In the genomic region with DNA sequence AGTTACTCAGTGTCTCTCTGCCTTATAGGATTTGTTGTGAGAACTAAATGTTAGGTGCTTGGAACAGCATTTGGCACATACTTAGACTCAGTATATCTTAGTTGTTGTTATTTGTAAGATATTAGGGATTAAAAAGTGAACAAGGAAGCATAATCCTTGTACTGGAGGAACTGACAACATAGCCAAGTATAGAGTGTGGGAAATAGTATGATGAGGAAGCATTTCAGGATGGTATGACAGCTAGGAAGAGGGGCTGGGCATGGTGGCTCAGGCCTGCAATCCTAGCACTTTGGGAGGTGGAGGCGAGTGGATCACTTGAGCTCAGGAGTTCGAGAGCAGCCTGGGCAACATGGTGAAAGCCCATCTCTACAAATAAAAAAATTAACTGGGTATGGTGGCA, we compare ENCODE assay signal across 27 cellular contexts. TPM values are rescaled to one million over a fixed set of nuclear protein-coding genes. Genes with fewer than 3 reads are reported as not detected.
DNase-seq lines count a peak whose midpoint lies in the region; ATAC-seq and TF ChIP-seq lines count a peak whose summit lies in the region.
"Had no signal": no experiment of that assay in that cellular context is flagged by ENCODE, and none has a peak within 500 bp of the region (broad histone marks: within the 10 kb centered on the region; RNA-seq: fewer than 3 reads in every experiment).

No MANE protein-coding gene starts in this region.

- H3K9me2 ChIP-seq in PC-3 (replicated peaks; ENCODE audit: low read length), result no peaks in the 10 kb centered on the region

- H3K27ac Mint-ChIP-seq in Calu3 (ENCODE audit: unreplicated experiment) (peak overlapping the region; percentile 95), glutamatergic neuron (ENCODE audit: unreplicated experiment) (no peak overlapping the region)
- H3K27ac Mint-ChIP-seq in activated T-cell treated with anti-CD3 and anti-CD28 coated beads, Interleukin-2, amount 50 U/mL, for 24 hours, result no peak overlapping the region
- H3K27ac Mint-ChIP-seq: mesothelial cell of epicardium, T-cell had no signal

- H3F3A ChIP-seq in PC-3 (ENCODE audit: low read length, unreplicated experiment), result no peaks in the 10 kb centered on the region

- no peaks in the 10 kb centered on the region for H3K79me2 ChIP-seq in PC-3 (ENCODE audit: low read length)
- H3K79me2 ChIP-seq in osteoblast (ENCODE audit: insufficient read depth, low read length), result no peaks in the 10 kb centered on the region

- H3K4me3 Mint-ChIP-seq in Calu3 (ENCODE audit: low read depth, unreplicated experiment), result peak overlapping the region; percentile 16
- no peak overlapping the region for H3K4me3 Mint-ChIP-seq in glutamatergic neuron (ENCODE audit: unreplicated experiment)
- no peak overlapping the region for H3K4me3 Mint-ChIP-seq in activated T-cell treated with anti-CD3 and anti-CD28 coated beads, Interleukin-2, amount 50 U/mL, for 24 hours
- H3K4me3 Mint-ChIP-seq: activated T-cell treated with anti-CD3 and anti-CD28 coated beads, Interleukin-2, amount 50 U/mL, for 4 hours; mesothelial cell of epicardium; neural crest cell; T-cell had no signal

- no peaks in the 10 kb centered on the region for H3K27me3 Mint-ChIP-seq in Calu3 (ENCODE audit: unreplicated experiment)
- H3K27me3 Mint-ChIP-seq in glutamatergic neuron (ENCODE audit: unreplicated experiment), result peaks cover 5% of the 10 kb centered on the region
- H3K27me3 Mint-ChIP-seq in activated T-cell treated with anti-CD3 and anti-CD28 coated beads, Interleukin-2, amount 50 U/mL, for 24 hours, result peaks cover 13% of the 10 kb centered on the region

- no peak overlapping the region for H3K9ac ChIP-seq in PC-3 (ENCODE audit: low read length)

- H3K4me1 Mint-ChIP-seq in Calu3 (ENCODE audit: low read depth, unreplicated experiment) (peaks cover 61% of the 10 kb centered on the region), glutamatergic neuron (ENCODE audit: low read depth, unreplicated experiment) (no peaks in the 10 kb centered on the region)
- H3K4me1 Mint-ChIP-seq in activated T-cell treated with anti-CD3 and anti-CD28 coated beads, Interleukin-2, amount 50 U/mL, for 24 hours (ENCODE audit: low read depth), result peaks cover 14% of the 10 kb centered on the region
- H3K4me1 Mint-ChIP-seq: mesothelial cell of epicardium, neural crest cell had no signal

- H2AFZ ChIP-seq in PC-3 (ENCODE audit: low read length), result no peak overlapping the region
- peak overlapping the region; percentile 43 for H2AFZ ChIP-seq in osteoblast (ENCODE audit: low read length)

- TF ChIP-seq CTCF in Calu3 (IDR thresholded peaks at IDR 0.05; ENCODE audit: unreplicated experiment), result no peak
- TF ChIP-seq CTCF in PC-3 (conservative IDR thresholded peaks at IDR 0.05; ENCODE audit: low read depth, low read length), result no peak
- TF ChIP-seq CTCF in osteoblast (IDR thresholded peaks at IDR 0.05; ENCODE audit: extremely low read depth, low read depth, low read length), result no peak
- no peak for TF ChIP-seq CTCF in glutamatergic neuron (IDR thresholded peaks at IDR 0.05; ENCODE audit: partially characterized antibody, unreplicated experiment)

- no peak for DNase-seq in Calu3
- DNase-seq in PC-3, result no peak
- no peak for DNase-seq in epithelial cell of prostate (ENCODE audit: low read depth, low spot score)
- no peak for DNase-seq in osteoblast (ENCODE audit: insufficient read length, low spot score, missing footprints)
- no peak for DNase-seq in glutamatergic neuron
- DNase-seq in GDM1 (lab: John Stamatoyannopoulos, UW), result no peak
- no peak for DNase-seq in G401 (ENCODE audit: low spot score)
- DNase-seq in activated T-cell treated with anti-CD3 and anti-CD28 coated beads, Interleukin-2, amount 50 U/mL, for 24 hours, result no peak
- DNase-seq: activated CD8-positive, alpha-beta memory T cell treated with anti-CD3 and anti-CD28 coated beads for 24 hours; activated T-cell treated with anti-CD3 and anti-CD28 coated beads, Interleukin-2, amount 50 U/mL, for 4 hours; BE2C; central memory CD4-positive, alpha-beta T cell; DND-41; dorsolateral prefrontal cortex; head of caudate nucleus; KG1; NCI-H1436; NCI-H446 treated with DMSO at 0.1 percent for 48 hours; OCI-M1; SHP77 treated with DMSO at 0.1 percent for 48 hours; T-cell had no signal

- ATAC-seq in PC-3, result no peak
- ATAC-seq: activated T-cell treated with anti-CD3 and anti-CD28 coated beads, Interleukin-2, amount 50 U/mL, for 4 hours; GM12878; T-cell had no signal

- H3K27ac ChIP-seq in PC-3 (ENCODE audit: low read length) (peak overlapping the region; percentile 69), epithelial cell of prostate (peak overlapping the region; percentile 70), osteoblast (ENCODE audit: low read depth, low read length) (peak overlapping the region; percentile 91)
- H3K27ac ChIP-seq: dorsolateral prefrontal cortex had no signal

- H3K4me2 ChIP-seq in PC-3 (ENCODE audit: low read length), result 0 out of 2 replicates have a peak overlapping the region, but pooled peaks have one; percentile 7
- peak overlapping the region; percentile 26 for H3K4me2 ChIP-seq in osteoblast (ENCODE audit: insufficient read depth, low read length)

- H3K36me3 ChIP-seq in PC-3 (ENCODE audit: low read depth, low read length) (no peaks in the 10 kb centered on the region), osteoblast (ENCODE audit: insufficient read depth, low read length) (no peaks in the 10 kb centered on the region)
- H3K36me3 ChIP-seq: BE2C, upper lobe of left lung had no signal

- H3K36me3 Mint-ChIP-seq in Calu3 (ENCODE audit: insufficient read depth, unreplicated experiment) (peaks cover 20% of the 10 kb centered on the region), glutamatergic neuron (ENCODE audit: unreplicated experiment) (no peaks in the 10 kb centered on the region)
- no peaks in the 10 kb centered on the region for H3K36me3 Mint-ChIP-seq in activated T-cell treated with anti-CD3 and anti-CD28 coated beads, Interleukin-2, amount 50 U/mL, for 24 hours (ENCODE audit: low read depth)
- H3K36me3 Mint-ChIP-seq: mesothelial cell of epicardium had no signal

- H3K4me1 ChIP-seq in PC-3 (ENCODE audit: insufficient read depth, low read length) (peaks cover 15% of the 10 kb centered on the region), osteoblast (ENCODE audit: insufficient read depth, low read length) (peaks cover 11% of the 10 kb centered on the region)
- H3K4me1 ChIP-seq: BE2C, upper lobe of left lung had no signal

- H3K9me3 Mint-ChIP-seq in Calu3 (ENCODE audit: low read depth, unreplicated experiment), result no peaks in the 10 kb centered on the region
- no peaks in the 10 kb centered on the region for H3K9me3 Mint-ChIP-seq in glutamatergic neuron (ENCODE audit: unreplicated experiment)
- no peaks in the 10 kb centered on the region for H3K9me3 Mint-ChIP-seq in activated T-cell treated with anti-CD3 and anti-CD28 coated beads, Interleukin-2, amount 50 U/mL, for 24 hours
- H3K9me3 Mint-ChIP-seq: activated T-cell treated with anti-CD3 and anti-CD28 coated beads, Interleukin-2, amount 50 U/mL, for 4 hours had no signal

- intact Hi-C loops in Calu3 (cut with micrococcal nuclease; ENCODE audit: unreplicated experiment), result loop anchor here (2.0 kb wide), 2 partner anchors 16 to 40 kb away; a partner anchor contains a TSS
- intact Hi-C loops in PC-3 (cut with micrococcal nuclease), result no loop called here

- H3K4me3 ChIP-seq in PC-3 (ENCODE audit: low read length) (no peak overlapping the region), osteoblast (ENCODE audit: insufficient read depth, low read length) (no peak overlapping the region)
- H3K4me3 ChIP-seq: dorsolateral prefrontal cortex, GM12878, upper lobe of left lung had no signal

- POLR2A ChIA-PET in PC-3 (lab: Charles Lee; ENCODE audit: unreplicated experiment), result interaction anchor here (0.7 kb wide), 1 partner anchor 43 kb away, joined by 3 read pairs; no protein-coding TSS in a partner anchor

- in situ Hi-C loops in G401 (cut with HindIII; ENCODE audit: low sequenced_read_pairs), result no loop called here

- BruUV-seq in Calu3 (replicated peaks; lab: Mats Ljungman, UMichigan) (no TSS peak), PC-3 (replicated peaks; lab: Mats Ljungman, UMichigan) (no TSS peak)

- H4K20me1 ChIP-seq in PC-3 (ENCODE audit: low read length) (no peaks in the 10 kb centered on the region), osteoblast (ENCODE audit: insufficient read depth, low read length) (no peaks in the 10 kb centered on the region)

- CTCF ChIA-PET in Calu3 (lab: Charles Lee) (interaction anchor here (0.6 to 4.9 kb wide), 14 partner anchors 8 to 1555 kb away, joined by 3 to 29 read pairs (median 4); a partner anchor contains a TSS), PC-3 (lab: Charles Lee) (no interaction called here)

- H3K9me3 ChIP-seq in PC-3 (ENCODE audit: low read length) (no peaks in the 10 kb centered on the region), osteoblast (ENCODE audit: low read depth, low read length) (no peaks in the 10 kb centered on the region)
- H3K9me3 ChIP-seq: BE2C, upper lobe of left lung had no signal

- no peaks in the 10 kb centered on the region for H3K27me3 ChIP-seq in PC-3 (ENCODE audit: low read length)
- no peaks in the 10 kb centered on the region for H3K27me3 ChIP-seq in osteoblast (ENCODE audit: insufficient read depth, low read length)
- H3K27me3 ChIP-seq: BE2C, dorsolateral prefrontal cortex, upper lobe of left lung had no signal

RNA-seq across cellular contexts. Expression of a gene that starts 16.6 kb away (rescaled TPM):
- 11.6 and 15.4 TPM in 2 replicates for total RNA-seq in Calu3 (2022)
- total RNA-seq in PC-3 (2014; rRNA removed), result 0.18 TPM in 1 of 2 replicates, not detected in the other
- total RNA-seq in osteoblast, result 0.72 and 1.2 TPM in 2 replicates
- not detected for total RNA-seq in glutamatergic neuron (ENCODE audit: unreplicated experiment)
- total RNA-seq in G401 (2014; rRNA removed; shearing (Covaris generic)), result not detected in 2 replicates
- total RNA-seq: H1, mesothelial cell of epicardium, neural crest cell, posterior vena cava had no signal
